ENCODE assay signal across 1 cellular context in the genomic region with DNA sequence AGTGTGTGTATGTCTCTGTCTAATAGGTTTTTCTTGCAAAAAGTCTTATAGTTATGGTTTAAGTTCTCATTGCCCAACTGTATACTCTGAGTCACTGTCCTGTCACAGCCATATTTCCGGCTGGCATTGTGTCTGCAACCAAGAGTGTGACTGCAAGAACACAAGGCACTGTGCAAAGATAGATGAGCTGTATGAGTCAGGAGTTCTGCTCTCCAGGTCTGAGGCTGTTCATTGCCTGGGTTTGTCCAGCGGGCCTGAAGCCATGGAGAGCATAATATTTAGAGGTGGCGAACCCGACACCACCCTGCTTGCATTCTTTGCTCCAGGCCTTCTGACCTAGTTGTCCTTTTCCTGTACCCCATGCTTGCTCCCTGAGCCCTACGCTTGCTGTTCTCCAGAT.
TF ChIP-seq lines count a peak whose summit lies in the region.

No MANE protein-coding gene starts in this region.

TF ChIP-seq in SK-N-SH, 30 proteins besides CTCF, POLR2A, EP300 and RAD21 (continued from another document):
- TF ChIP-seq RCOR1 (IDR thresholded peaks at IDR 0.05; ENCODE audit: low read length) (no peak), MEF2A (IDR thresholded peaks at IDR 0.05; ENCODE audit: borderline replicate concordance, low read depth) (no peak; the same call in 1 of the 2 replicates), SIN3A (IDR thresholded peaks at IDR 0.05; ENCODE audit: borderline replicate concordance, low read depth, low read length) (0 out of 2 replicates have a peak, but pooled peaks have one; percentile 29), RXRA (IDR thresholded peaks at IDR 0.05; ENCODE audit: borderline replicate concordance, low read depth) (no peak)
- TF ChIP-seq, protein P1, sequence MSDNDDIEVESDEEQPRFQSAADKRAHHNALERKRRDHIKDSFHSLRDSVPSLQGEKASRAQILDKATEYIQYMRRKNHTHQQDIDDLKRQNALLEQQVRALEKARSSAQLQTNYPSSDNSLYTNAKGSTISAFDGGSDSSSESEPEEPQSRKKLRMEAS (IDR thresholded peaks at IDR 0.05; ENCODE audit: low read depth) = peak; percentile 73
- TF ChIP-seq, protein P2, sequence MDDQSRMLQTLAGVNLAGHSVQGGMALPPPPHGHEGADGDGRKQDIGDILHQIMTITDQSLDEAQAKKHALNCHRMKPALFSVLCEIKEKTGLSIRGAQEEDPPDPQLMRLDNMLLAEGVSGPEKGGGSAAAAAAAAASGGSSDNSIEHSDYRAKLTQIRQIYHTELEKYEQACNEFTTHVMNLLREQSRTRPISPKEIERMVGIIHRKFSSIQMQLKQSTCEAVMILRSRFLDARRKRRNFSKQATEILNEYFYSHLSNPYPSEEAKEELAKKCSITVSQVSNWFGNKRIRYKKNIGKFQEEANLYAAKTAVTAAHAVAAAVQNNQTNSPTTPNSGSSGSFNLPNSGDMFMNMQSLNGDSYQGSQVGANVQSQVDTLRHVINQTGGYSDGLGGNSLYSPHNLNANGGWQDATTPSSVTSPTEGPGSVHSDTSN (IDR thresholded peaks at IDR 0.05) = peak; percentile 70; the same call in 1 of the 2 replicates
TF ChIP-seq in SK-N-SH: peak in this region for 7.
